Comparison of ENCODE assay signal across 7 cellular contexts in the genomic region with DNA sequence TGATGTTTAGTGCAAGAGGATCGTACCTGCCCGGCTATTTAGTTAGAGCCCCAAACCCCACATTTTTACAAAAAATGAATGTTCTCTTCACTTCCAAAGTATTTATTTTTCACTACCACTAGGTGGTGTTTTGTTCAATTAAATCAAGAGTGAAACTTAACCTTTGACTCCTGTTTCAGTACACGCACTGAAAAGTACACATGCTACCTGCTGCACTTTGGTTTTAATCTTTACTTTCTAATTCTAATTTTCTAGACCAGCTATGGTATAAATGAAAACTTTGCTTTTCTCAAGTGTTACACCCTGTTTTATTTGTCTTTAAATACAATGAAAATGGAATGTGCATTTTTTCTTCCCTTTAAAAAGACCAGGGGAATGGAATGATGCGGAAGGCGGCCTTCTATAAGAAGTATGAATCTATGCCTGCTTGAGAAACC. TPM values are rescaled to one million over a fixed set of nuclear protein-coding genes. Genes with fewer than 3 reads are reported as not detected.
DNase-seq lines count a peak whose midpoint lies in the region; ATAC-seq, FAIRE-seq and TF ChIP-seq lines count a peak whose summit lies in the region.

No MANE protein-coding gene starts in this region.

- H3K4me2 ChIP-seq in HCT116 (ENCODE audit: low read length): no peak overlapping the region; the same call in 1 of the 2 replicates
- no peak overlapping the region for H3K4me2 ChIP-seq in neural progenitor cell

- TF ChIP-seq CTCF in HCT116 (IDR thresholded peaks at IDR 0.05 in 2 of 3, conservative IDR thresholded peaks at IDR 0.05 in 1 of 3; ENCODE audit: borderline replicate concordance in 1 of 3, insufficient read depth in 1 of 3, low read depth in 2 of 3, low read length in 2 of 3) (peak; percentile 24 to 62 (median 61); a peak in 4 of 6 replicates), neural progenitor cell (IDR thresholded peaks at IDR 0.05) (peak; percentile 69)

- peak; percentile 61 for TF ChIP-seq RAD21 in HCT116 (IDR thresholded peaks at IDR 0.05; ENCODE audit: low read depth)

- H3K9ac ChIP-seq in HCT116 (ENCODE audit: low read length) (no peak overlapping the region), neural progenitor cell (no peak overlapping the region)

- no TSS peak for BruUV-seq in HCT116 (replicated peaks; lab: Mats Ljungman, UMichigan)

- H3K9me3 ChIP-seq in HCT116 (ENCODE audit: control insufficient read depth in 1 of 2, insufficient read depth in 1 of 2, low read depth in 1 of 2, low read length in 2 of 2): no peaks in the 10 kb centered on the region
- no peaks in the 10 kb centered on the region for H3K9me3 ChIP-seq in neural progenitor cell (ENCODE audit: low read depth)

- FAIRE-seq in G401.6 (lab: Jason Lieb, UNC): peak; percentile 72

- H3K79me2 ChIP-seq in HCT116 (ENCODE audit: insufficient read depth, low read length): no peaks in the 10 kb centered on the region
- H3K79me2 ChIP-seq in neural progenitor cell (ENCODE audit: low read depth): no peaks in the 10 kb centered on the region

- CTCF ChIA-PET in HCT116 (lab: Charles Lee): interaction anchor here (0.9 kb wide), 1 partner anchor 167 kb away, joined by 3 read pairs; no protein-coding TSS in a partner anchor

- H3K4me3 Mint-ChIP-seq in neural progenitor cell: no peak overlapping the region

- no peak for TF ChIP-seq POLR2A in HCT116 (IDR thresholded peaks at IDR 0.05; ENCODE audit: borderline replicate concordance, extremely low read depth, insufficient read depth, insufficient read length)

- H4K20me1 ChIP-seq in HCT116 (ENCODE audit: insufficient read depth) (no peaks in the 10 kb centered on the region), neural progenitor cell (ENCODE audit: low read depth) (no peaks in the 10 kb centered on the region)

- no peak overlapping the region for H3K4me3 ChIP-seq in HCT116 (replicated peaks in 1 of 2; ENCODE audit: low read depth in 1 of 2, low read length in 2 of 2)
- H3K4me3 ChIP-seq in neural progenitor cell: no peak overlapping the region

- DNase-seq in HCT116 (ENCODE audit: low read depth, low spot score) (peak; percentile 12), OCI-M1 (lab: John Stamatoyannopoulos, UW) (peak; percentile 64), dedifferentiated amniotic fluid mesenchymal stem cell (ENCODE audit: extremely low spot score) (peak; percentile 25), neural progenitor cell (ENCODE audit: low spot score) (peak; percentile 33)
- no peak for DNase-seq in stimulated activated naive CD8-positive, alpha-beta T cell treated with anti-CD3 and anti-CD28 coated beads, Interleukin-15, Interleukin-2, amounts not matched to agents 100 U/mL and 50 U/mL, for 24 hours
- DNase-seq in effector CD4-positive, alpha-beta T cell: no peak

- ATAC-seq in HCT116: no peak; the same call in 1 of the 2 replicates
- ATAC-seq in stimulated activated naive CD8-positive, alpha-beta T cell treated with anti-CD3 and anti-CD28 coated beads, Interleukin-15, Interleukin-2, amounts not matched to agents 100 U/mL and 50 U/mL, for 24 hours: no peak

- H3K4me1 Mint-ChIP-seq in neural progenitor cell: peaks cover 4% of the 10 kb centered on the region

- peak overlapping the region; percentile 13 for H2AFZ ChIP-seq in HCT116 (ENCODE audit: low read depth, low read length, poor library complexity, severe bottlenecking)
- no peak overlapping the region for H2AFZ ChIP-seq in neural progenitor cell (replicated peaks)

- RAD21 ChIA-PET in HCT116 (lab: Charles Lee; ENCODE audit: low non-redundant PET in 1 of 2, low total read pairs in 2 of 2, uncharacterized antibody in 2 of 2, unreplicated experiment in 2 of 2): no interaction called here

- H3K4me1 ChIP-seq in HCT116 (ENCODE audit: control insufficient read depth in 1 of 2, insufficient read depth in 2 of 2, low read length in 2 of 2) (no peaks in the 10 kb centered on the region; a peak in 1 of 4 replicates), neural progenitor cell (no peaks in the 10 kb centered on the region)

- H3K27ac ChIP-seq in HCT116 (ENCODE audit: low read depth, low read length): no peak overlapping the region
- no peak overlapping the region for H3K27ac ChIP-seq in neural progenitor cell

- H3K9me2 ChIP-seq in HCT116 (ENCODE audit: insufficient read depth): no peaks in the 10 kb centered on the region

- H3K9me3 Mint-ChIP-seq in neural progenitor cell: peaks cover 3% of the 10 kb centered on the region

- no peaks in the 10 kb centered on the region for H3K36me3 Mint-ChIP-seq in neural progenitor cell

- H3K36me3 ChIP-seq in HCT116 (ENCODE audit: control insufficient read depth in 1 of 2, insufficient read depth in 2 of 2, low read length in 2 of 2) (no peaks in the 10 kb centered on the region), neural progenitor cell (no peaks in the 10 kb centered on the region)

- H3K27me3 ChIP-seq in HCT116 (ENCODE audit: insufficient read depth, low read length) (no peaks in the 10 kb centered on the region), neural progenitor cell (no peaks in the 10 kb centered on the region)

- H3K27me3 Mint-ChIP-seq in neural progenitor cell (ENCODE audit: insufficient read depth, low read depth): peaks cover 6% of the 10 kb centered on the region

- no peaks in the 10 kb centered on the region for H3F3A ChIP-seq in neural progenitor cell (ENCODE audit: low read depth)

- no peak overlapping the region for H3K27ac Mint-ChIP-seq in neural progenitor cell

- intact Hi-C loops in HCT116 (cut with micrococcal nuclease): loop anchor here (5.0 kb wide), 1 partner anchor 1051 kb away; no protein-coding TSS in a partner anchor

- POLR2A ChIA-PET in HCT116 (lab: Charles Lee): no interaction called here

TF ChIP-seq in HCT116, 20 proteins besides CTCF, POLR2A, EP300 and RAD21:
- TF ChIP-seq EGR1 (IDR thresholded peaks at IDR 0.05; ENCODE audit: low read depth) (no peak), ZFX (IDR thresholded peaks at IDR 0.05) (no peak), TCF7L2 (IDR thresholded peaks at IDR 0.05; ENCODE audit: borderline replicate concordance, extremely low read depth, insufficient read depth, insufficient read length) (no peak), CBX3 (IDR thresholded peaks at IDR 0.05; ENCODE audit: low read depth) (0 out of 2 replicates have a peak, but pooled peaks have one; percentile 29), FOSL1 (IDR thresholded peaks at IDR 0.05; ENCODE audit: low read depth) (no peak), SP1 (IDR thresholded peaks at IDR 0.05; ENCODE audit: low read depth) (no peak)
- TF ChIP-seq, protein P1, sequence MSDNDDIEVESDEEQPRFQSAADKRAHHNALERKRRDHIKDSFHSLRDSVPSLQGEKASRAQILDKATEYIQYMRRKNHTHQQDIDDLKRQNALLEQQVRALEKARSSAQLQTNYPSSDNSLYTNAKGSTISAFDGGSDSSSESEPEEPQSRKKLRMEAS (IDR thresholded peaks at IDR 0.05): no peak

RNA-seq across cellular contexts. Expression of a gene that starts 31.4 kb away (rescaled TPM):
- total RNA-seq in HCT116 (2021; ENCODE audit: unreplicated experiment) (3.6 TPM), neural progenitor cell (ENCODE audit: low replicate concordance) (45.0 and 46.6 TPM in 2 replicates)
- polyA plus RNA-seq in HCT116 (2012): 1.7 and 1.8 TPM in 2 replicates

Comparison
In these comparisons a context has a peak if more than half of its experiments do, and no peak if none do; other contexts are left out.
1. DNase-seq: peak in HCT116 (single experiment), OCI-M1 (single experiment), dedifferentiated amniotic fluid mesenchymal stem cell (single experiment) and neural progenitor cell (single experiment); none in stimulated activated naive CD8-positive, alpha-beta T cell treated with anti-CD3 and anti-CD28 coated beads, Interleukin-15, Interleukin-2, amounts not matched to agents 100 U/mL and 50 U/mL, for 24 hours (single experiment) and effector CD4-positive, alpha-beta T cell (single experiment).
2. RNA of a gene that starts 31.4 kb away (total RNA-seq): 45.0 to 46.6 TPM in neural progenitor cell; 3.6 TPM in HCT116 (single experiment); every median in the first group is over 10 times any median in the second.